25 cellular contexts compared by ENCODE assay signal in the genomic region with DNA sequence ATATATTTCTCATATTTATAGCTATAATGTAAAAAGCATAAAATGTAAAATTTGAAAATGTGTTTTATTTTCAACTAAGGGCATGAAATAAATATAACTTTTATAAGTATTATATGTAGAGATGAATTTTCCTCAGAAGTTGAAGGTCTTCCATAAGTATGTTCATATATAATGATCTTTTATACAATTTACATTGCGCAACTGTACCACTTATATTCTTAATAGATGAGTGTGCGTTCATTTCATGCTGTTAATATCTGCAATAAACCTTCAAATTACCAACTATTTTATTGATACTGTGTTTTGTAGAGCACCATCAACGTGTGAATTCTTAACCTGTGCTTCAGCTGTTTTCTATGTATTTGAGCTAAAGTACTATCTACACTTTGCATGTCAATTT.
"Had no signal": no experiment of that assay in that cellular context is flagged by ENCODE, and none has a peak within 500 bp of the region (broad histone marks: within the 10 kb centered on the region; RNA-seq: fewer than 3 reads in every experiment).

No MANE protein-coding gene starts in this region.

- H2AFZ ChIP-seq: neural progenitor cell, parathyroid adenoma had no signal

- H3K9ac ChIP-seq: neural progenitor cell, parathyroid adenoma had no signal

- H3K9me3 ChIP-seq: ovary, psoas muscle, right lobe of liver, thoracic aorta, thyroid gland, tibial nerve, upper lobe of left lung, vagina had no signal

- H3K4me3 ChIP-seq: neural progenitor cell, ovary, psoas muscle, right lobe of liver, sigmoid colon, stomach, thoracic aorta, thyroid gland, tibial nerve, upper lobe of left lung, vagina had no signal

- ATAC-seq: psoas muscle; right cardiac atrium; right lobe of liver; stimulated activated effector memory CD8-positive, alpha-beta T cell treated with anti-CD3 and anti-CD28 coated beads, Interleukin-12 subunit alpha, Interleukin-12 subunit beta, amount 100 ng/mL, for 72 hours; stimulated activated naive B cell treated with anti-CD40 and anti-IgM and Interleukin-4, amounts not matched to agents 10 μg/mL and 1 μg/mL and 100 μg/mL, for 72 hours had no signal

- DNase-seq: occipital lobe; ovary; posterior cingulate gyrus; psoas muscle; right cardiac atrium; right lobe of liver; sigmoid colon; small intestine; stimulated activated CD4-positive, alpha-beta T cell treated with anti-CD3 and anti-CD28 coated beads, Interleukin-15, amount 100 ng/mL, for 24 hours; stimulated activated CD4-positive, alpha-beta T cell treated with anti-CD3 and anti-CD28 coated beads, Interleukin-2, amount 100 ng/mL, for 24 hours; stimulated activated CD4-positive, alpha-beta T cell treated with anti-CD3 and anti-CD28 coated beads, Interleukin-2, amount 100 ng/mL, for 48 hours; stimulated activated CD4-positive, alpha-beta T cell treated with anti-CD3 and anti-CD28 coated beads, Interleukin-4, amount 100 ng/mL, for 24 hours; stimulated activated naive B cell treated with anti-CD40 and anti-IgM and Interleukin-4, amounts not matched to agents 10 μg/mL and 1 μg/mL and 100 μg/mL, for 72 hours; stimulated activated naive CD4-positive, alpha-beta T cell treated with Interleukin-2 at 50 U/mL for 16 hours; stomach; thyroid gland; trophoblast cell; upper lobe of left lung had no signal

- H3K4me1 ChIP-seq: neural progenitor cell, parathyroid adenoma, psoas muscle, right lobe of liver, sigmoid colon, stomach, thyroid gland, tibial nerve, upper lobe of left lung, vagina had no signal

- H3K79me2 ChIP-seq: parathyroid adenoma had no signal

- FAIRE-seq: small intestine, urothelium cell line had no signal

- H3K36me3 ChIP-seq: neural progenitor cell, ovary, right lobe of liver, sigmoid colon, stomach, thoracic aorta, thyroid gland, tibial nerve, upper lobe of left lung, vagina had no signal

- H3K4me2 ChIP-seq: neural progenitor cell had no signal

- H3K27me3 ChIP-seq: neural progenitor cell, ovary, right lobe of liver, sigmoid colon, stomach, thyroid gland, tibial nerve, upper lobe of left lung, vagina had no signal

- H3K27ac ChIP-seq: neural progenitor cell, ovary, parathyroid adenoma, psoas muscle, right lobe of liver, sigmoid colon, stomach, thoracic aorta, thyroid gland, tibial nerve, upper lobe of left lung, vagina had no signal
